Comparison of ENCODE assay signal across 13 cellular contexts in genomic region chr10:103761075-103761920, GRCh38.
DNase-seq lines count a peak whose midpoint lies in the region; ATAC-seq and TF ChIP-seq lines count a peak whose summit lies in the region.
"Had no signal": no experiment of that assay in that cellular context is flagged by ENCODE, and none has a peak within 500 bp of the region (broad histone marks: within the 10 kb centered on the region; RNA-seq: fewer than 3 reads in every experiment).

No MANE protein-coding gene starts in this region.

- no peak overlapping the region for H3K27ac Mint-ChIP-seq in Caco-2 (ENCODE audit: unreplicated experiment)

- no peak for TF ChIP-seq EP300 in upper lobe of left lung (IDR thresholded peaks at IDR 0.05)

- peaks cover 30 to 100% (median 93%) of the 10 kb centered on the region in 9 donors for H3K4me1 ChIP-seq in heart right ventricle
- peaks cover 46 to 99% (median 70%) of the 10 kb centered on the region in 3 donors for H3K4me1 ChIP-seq in esophagus squamous epithelium
- peaks cover 59 to 86% (median 70%) of the 10 kb centered on the region in 4 donors for H3K4me1 ChIP-seq in upper lobe of left lung
- peaks cover 10% of the 10 kb centered on the region for H3K4me1 ChIP-seq in Caco-2

- H3K27me3 Mint-ChIP-seq in Caco-2 (ENCODE audit: insufficient read depth, unreplicated experiment): no peaks in the 10 kb centered on the region

- TF ChIP-seq CTCF in heart right ventricle (IDR thresholded peaks at IDR 0.05) (peak in 2 of 9 donors; percentile 7 to 10), esophagus squamous epithelium (IDR thresholded peaks at IDR 0.05) (no peak), upper lobe of left lung (IDR thresholded peaks at IDR 0.05) (peak in 3 of 6 experiments; percentile 3 to 24 (median 15)), Caco-2 (IDR thresholded peaks at IDR 0.05; ENCODE audit: insufficient read depth in 1 of 2, low read depth in 1 of 2, low read length in 1 of 2, severe bottlenecking in 1 of 2, unreplicated experiment in 1 of 2) (no peak)

- H3K27me3 ChIP-seq in heart right ventricle (no peaks in the 10 kb centered on the region), esophagus squamous epithelium (no peaks in the 10 kb centered on the region), upper lobe of left lung (no peaks in the 10 kb centered on the region), Caco-2 (replicated peaks; ENCODE audit: control insufficient read depth, insufficient read depth, low read length) (no peaks in the 10 kb centered on the region)

- WGBS in heart right ventricle, 2 donors: 45 to 61% methylated on average over 7 of the region's 7 CpGs
- WGBS in esophagus squamous epithelium, 2 donors: 57 to 66% methylated on average over 7 of the region's 7 CpGs
- 58 to 66% methylated on average over 7 of the region's 7 CpGs for WGBS in upper lobe of left lung, 2 donors

- H3K9me3 Mint-ChIP-seq in Caco-2 (ENCODE audit: unreplicated experiment): no peaks in the 10 kb centered on the region

- no peaks in the 10 kb centered on the region for H3K36me3 Mint-ChIP-seq in Caco-2 (ENCODE audit: insufficient read depth, unreplicated experiment)

- H3K36me3 ChIP-seq in heart right ventricle (peaks cover 0 to 8% (median 0%) of the 10 kb centered on the region in 9 donors), esophagus squamous epithelium (peaks cover 0 to 28% (median 8%) of the 10 kb centered on the region in 3 donors), upper lobe of left lung (no peaks in the 10 kb centered on the region), Caco-2 (ENCODE audit: control insufficient read depth, insufficient read depth, low read length) (no peaks in the 10 kb centered on the region)

- intact Hi-C loops in heart right ventricle (cut with DNase I) (no loop called here), Right ventricle myocardium superior (cut with DNase I) (no loop called here), esophagus squamous epithelium (cut with DNase I) (no loop called here), Caco-2 (cut with micrococcal nuclease; ENCODE audit: unreplicated experiment) (no loop called here)

- POLR2A ChIA-PET in Caco-2 (lab: Charles Lee): no interaction called here

- no peak overlapping the region for H3K4me3 Mint-ChIP-seq in Caco-2 (ENCODE audit: unreplicated experiment)

- no peak for ATAC-seq in heart right ventricle
- ATAC-seq in Right ventricle myocardium superior (ENCODE audit: poor library complexity): no peak
- ATAC-seq in upper lobe of left lung (ENCODE audit: low FRiP score in 2 of 2): no peak
- ATAC-seq: K562, left colon had no signal

- TF ChIP-seq POLR2A in esophagus squamous epithelium (IDR thresholded peaks at IDR 0.05): no peak
- TF ChIP-seq POLR2A in upper lobe of left lung (IDR thresholded peaks at IDR 0.05): no peak

- BruUV-seq in Caco-2 (replicated peaks; lab: Mats Ljungman, UMichigan): no TSS peak

- H3K4me3 ChIP-seq in heart right ventricle: no peak overlapping the region
- no peak overlapping the region for H3K4me3 ChIP-seq in esophagus squamous epithelium
- no peak overlapping the region for H3K4me3 ChIP-seq in upper lobe of left lung
- no peak overlapping the region for H3K4me3 ChIP-seq in Caco-2 (ENCODE audit: low read depth, low read length)
- H3K4me3 ChIP-seq: K562 had no signal

- peaks cover 14% of the 10 kb centered on the region for H3K4me1 Mint-ChIP-seq in Caco-2 (ENCODE audit: low read depth, unreplicated experiment)

- H3K9me3 ChIP-seq in heart right ventricle: no peaks in the 10 kb centered on the region
- H3K9me3 ChIP-seq in esophagus squamous epithelium: no peaks in the 10 kb centered on the region
- no peaks in the 10 kb centered on the region for H3K9me3 ChIP-seq in upper lobe of left lung
- H3K9me3 ChIP-seq in Caco-2: no peaks in the 10 kb centered on the region

- DNase-seq in heart right ventricle (no peak), Right ventricle myocardium superior (no peak), NCI-H510A (lab: John Stamatoyannopoulos, UW) (peak; percentile 39), esophagus squamous epithelium (lab: John Stamatoyannopoulos, UW) (no peak), upper lobe of left lung (peak in 1 of 2 donors; percentile 54), SK-N-DZ (ENCODE audit: low spot score) (no peak), Caco-2 (no peak)
- no peak for DNase-seq in effector CD4-positive, alpha-beta T cell
- DNase-seq: amniotic stem cell, left colon, NCI-H2227 treated with DMSO at 0.1 percent for 48 hours, nucleus accumbens had no signal

- H3K27ac ChIP-seq in heart right ventricle: peak overlapping the region in 9 of 10 donors; percentile 15 to 96 (median 94)
- H3K27ac ChIP-seq in esophagus squamous epithelium: peak overlapping the region in 3 of 4 donors; percentile 27 to 79 (median 37)
- H3K27ac ChIP-seq in upper lobe of left lung: peak overlapping the region in 3 of 4 donors; percentile 27 to 82 (median 62)

- CTCF ChIA-PET in Caco-2 (lab: Charles Lee): no interaction called here

Comparison
In these comparisons a context has a peak if more than half of its experiments do, and no peak if none do; other contexts are left out.
1. H3K27ac ChIP-seq: peak in every context shown above with its lines; median percentile 94 in heart right ventricle; 62 in upper lobe of left lung; 37 in esophagus squamous epithelium.